ENCODE assay signal across 8 cellular contexts in the genomic region with DNA sequence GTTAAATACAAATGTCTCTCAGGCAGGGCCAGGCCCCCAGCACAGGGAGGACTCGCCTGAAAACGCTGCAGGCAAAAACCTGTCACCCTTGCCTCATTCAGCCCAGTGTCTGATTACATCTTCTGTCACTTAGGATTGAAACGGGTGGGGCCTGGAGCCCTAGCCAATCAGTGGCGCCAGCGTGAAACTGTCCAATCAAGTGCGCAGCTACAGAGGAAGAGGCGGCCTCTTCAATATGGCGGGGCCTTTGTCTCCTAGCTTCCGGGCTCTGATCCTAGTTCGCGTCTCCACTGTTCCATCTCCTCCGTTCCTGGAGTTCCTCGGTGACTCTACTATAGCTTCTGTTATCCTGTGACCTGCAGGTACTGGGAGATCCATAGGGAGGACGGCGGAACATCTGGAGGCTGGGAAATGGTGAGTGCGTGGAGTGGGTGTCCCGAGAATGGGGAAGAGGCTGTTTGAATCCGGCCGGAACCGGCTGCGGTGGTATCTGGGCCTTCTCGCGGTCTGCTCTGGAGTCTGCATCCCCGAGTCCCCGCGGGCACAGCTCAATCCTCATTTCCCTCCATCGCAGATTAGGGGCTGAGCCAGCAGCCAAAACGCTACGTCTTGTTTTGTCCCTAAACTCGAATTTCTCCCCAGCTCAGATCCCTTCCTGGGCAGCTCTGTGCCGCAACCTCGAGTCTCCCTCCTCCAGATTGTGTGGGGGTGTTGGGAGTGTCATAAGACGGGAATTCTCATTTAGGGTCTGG. TPM values are rescaled to one million over a fixed set of nuclear protein-coding genes. Genes with fewer than 3 reads are reported as not detected.
DNase-seq lines count a peak whose midpoint lies in the region; ATAC-seq and TF ChIP-seq lines count a peak whose summit lies in the region.

A gene (plus strand): TSS at position 222 of the 752 bp plus-strand sequence. CDS start 190 bp downstream, at position 412.

- H3K9me3 ChIP-seq in adipocyte (ENCODE audit: control insufficient read depth, low read length) (peaks cover 3% of the 10 kb centered on the region), heart left ventricle (no peaks in the 10 kb centered on the region)

- H3K36me3 ChIP-seq in adipocyte (ENCODE audit: control insufficient read depth, insufficient read depth, low read length, severe bottlenecking), result peaks cover 2% of the 10 kb centered on the region
- H3K36me3 ChIP-seq in heart left ventricle, result no peaks in the 10 kb centered on the region

- H3K9ac ChIP-seq in adipocyte (ENCODE audit: low read length), result peak within 1 kb of the TSS; percentile 93

- no peaks in the 10 kb centered on the region for H3K27me3 Mint-ChIP-seq in T-cell
- no peaks in the 10 kb centered on the region for H3K27me3 Mint-ChIP-seq in type B pancreatic cell

- peak in 1 of 2 donors; percentile 61 for TF ChIP-seq POLR2A in heart left ventricle (IDR thresholded peaks at IDR 0.05)

- H3K27me3 ChIP-seq in adipocyte (replicated peaks; ENCODE audit: control insufficient read depth, insufficient read depth, low read length) (no peaks in the 10 kb centered on the region), heart left ventricle (no peaks in the 10 kb centered on the region)

- CTCF ChIA-PET in T-cell (lab: Charles Lee), result interaction anchor here in 1 of 2 donors (1.0 to 1.3 kb wide), 3 partner anchors 249 to 693 kb away, joined by 3 to 8 read pairs (median 4); a partner anchor contains a TSS

- peak within 1 kb of the TSS; percentile 92 to 97 for H3K27ac Mint-ChIP-seq in T-cell
- no peak within 1 kb of the TSS for H3K27ac Mint-ChIP-seq in type B pancreatic cell

- H3K36me3 Mint-ChIP-seq in T-cell, result peaks cover 18% of the 10 kb centered on the region
- H3K36me3 Mint-ChIP-seq in type B pancreatic cell, result no peaks in the 10 kb centered on the region

- H3K27ac ChIP-seq in heart left ventricle, result peak within 1 kb of the TSS in 11 of 12 donors; percentile 24 to 79 (median 58)

- POLR2A ChIA-PET in T-cell (lab: Charles Lee), result interaction anchor here (0.5 to 1.4 kb wide), 6 partner anchors 14 to 1670 kb away, joined by 3 to 8 read pairs (median 4); a partner anchor contains a TSS

- H3K4me3 Mint-ChIP-seq in T-cell (peak within 1 kb of the TSS; percentile 94 to 98 (median 98)), type B pancreatic cell (no peak within 1 kb of the TSS)

- H3K4me3 ChIP-seq in GM12864 (ENCODE audit: low read depth, low read length), result peak within 1 kb of the TSS; percentile 99
- peak within 1 kb of the TSS; percentile 96 for H3K4me3 ChIP-seq in adipocyte (ENCODE audit: low read length)
- peak within 1 kb of the TSS; percentile 51 to 89 (median 73) for H3K4me3 ChIP-seq in heart left ventricle
- H3K4me3 ChIP-seq in skeletal muscle cell (ENCODE audit: low read depth, low read length), result peak within 1 kb of the TSS; percentile 89

- ATAC-seq in HG02678 (IDR thresholded peaks at IDR 0.05; ENCODE audit: unreplicated experiment) (peak; percentile 100), T-cell (replicated peaks in 1 of 4) (peak; percentile 100), heart left ventricle (peak; percentile 99 to 100 (median 100))

- H3K4me1 ChIP-seq in adipocyte (ENCODE audit: control insufficient read depth, insufficient read depth, low read length) (peaks cover 11% of the 10 kb centered on the region), heart left ventricle (peaks cover 0 to 25% (median 16%) of the 10 kb centered on the region in 12 donors)

- no peaks in the 10 kb centered on the region for H3K9me3 Mint-ChIP-seq in T-cell
- H3K9me3 Mint-ChIP-seq in type B pancreatic cell, result no peaks in the 10 kb centered on the region

- intact Hi-C loops in heart left ventricle (cut with DNase I), result loop anchor here in 3 of 10 donors (5.0 to 10.0 kb wide), 4 partner anchors 251 to 481 kb away; a partner anchor contains a TSS

- TF ChIP-seq CTCF in GM12864 (IDR thresholded peaks at IDR 0.05; ENCODE audit: low read depth, low read length, missing control alignments) (no peak), heart left ventricle (IDR thresholded peaks at IDR 0.05) (no peak), type B pancreatic cell (conservative IDR thresholded peaks at IDR 0.05) (no peak)

- peaks cover 40 to 44% (median 44%) of the 10 kb centered on the region in 3 donors for H3K4me1 Mint-ChIP-seq in T-cell
- H3K4me1 Mint-ChIP-seq in type B pancreatic cell (ENCODE audit: unreplicated experiment), result no peaks in the 10 kb centered on the region

- WGBS in heart left ventricle, 4 donors, result 0 to 1% (median 0%) methylated on average over 31 to 33 of the region's 33 CpGs

- DNase-seq in GM12864 (ENCODE audit: low read depth) (peak; percentile 88), NCI-H1417 (lab: John Stamatoyannopoulos, UW) (peak; percentile 94 to 98 (median 97)), T-cell (peak; percentile 69 to 92 (median 87)), adipocyte (ENCODE audit: low read depth) (peak; percentile 93), heart left ventricle (peak; percentile 89 to 93 (median 92)), skeletal muscle cell (ENCODE audit: low read depth) (peak; percentile 79), type B pancreatic cell (ENCODE audit: extremely low spot score, unreplicated experiment) (no peak)

RNA-seq across cellular contexts. Expression of the gene that starts here (rescaled TPM):
- total RNA-seq in T-cell, result 10 to 100 TPM; 21.8 to 31.2 (median 24.2) TPM
- 1 to 10 TPM; 2.5 to 9.0 (median 3.9) TPM for total RNA-seq in heart left ventricle
- 1 to 10 TPM; 1.4 to 3.9 TPM for polyA plus RNA-seq in heart left ventricle
- not detected in 2 replicates for total RNA-seq in type B pancreatic cell (ENCODE audit: low replicate concordance)
